In the genomic region with DNA sequence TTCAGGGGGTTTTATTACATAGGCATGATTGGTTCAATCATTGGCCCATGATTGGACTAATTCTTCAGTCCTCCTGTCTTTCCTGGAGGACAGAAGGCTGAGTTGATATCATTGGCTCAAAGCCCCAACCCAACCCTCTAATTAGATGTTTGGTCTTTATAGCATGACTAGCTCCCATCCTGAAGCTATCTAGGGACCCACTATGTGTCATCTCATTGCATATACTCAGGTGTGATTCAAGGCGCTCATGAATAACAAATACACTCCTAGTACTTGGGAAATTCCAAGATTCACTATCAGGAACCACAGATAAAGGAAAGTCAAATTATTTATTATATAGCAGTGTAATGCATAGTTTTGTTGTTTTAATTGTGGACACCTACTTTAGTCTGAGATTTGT, we compare ENCODE assay signal across 6 cellular contexts.
"Had no signal": no experiment of that assay in that cellular context is flagged by ENCODE, and none has a peak within 500 bp of the region (broad histone marks: within the 10 kb centered on the region; RNA-seq: fewer than 3 reads in every experiment).

No MANE protein-coding gene starts in this region.

- H3K27ac Mint-ChIP-seq: GM23338, H9, IgD-negative memory B cell had no signal

- H3K4me1 Mint-ChIP-seq: GM23338, H9, IgD-negative memory B cell had no signal

- H3K4me2 ChIP-seq: GM23338 had no signal

- H3K27ac ChIP-seq: HL-60 had no signal

- ATAC-seq: GM23338, HepG2 had no signal

- H2AFZ ChIP-seq: GM23338 had no signal

- H3K9me3 Mint-ChIP-seq: GM23338, H9, IgD-negative memory B cell had no signal

- H3K27me3 Mint-ChIP-seq: IgD-negative memory B cell had no signal

- H3K4me3 Mint-ChIP-seq: GM23338, H9, IgD-negative memory B cell had no signal

- DNase-seq: H9, HCEC 1CT had no signal

- H3K4me3 ChIP-seq: GM23338 had no signal
